Comparison of ENCODE assay signal across 1 cellular context in genomic region chr6:30075987-30076311, GRCh38.
TF ChIP-seq lines count a peak whose summit lies in the region.

No MANE protein-coding gene starts in this region.

TF ChIP-seq in H1, 55 proteins besides CTCF, POLR2A, EP300 and RAD21:
- no peak for TF ChIP-seq SIN3A (conservative IDR thresholded peaks at IDR 0.05 in 1 of 2, IDR thresholded peaks at IDR 0.05 in 1 of 2; ENCODE audit: low read depth in 1 of 2, low read length in 2 of 2)
- no peak for TF ChIP-seq CTBP2 (IDR thresholded peaks at IDR 0.05; ENCODE audit: borderline replicate concordance, insufficient read depth, insufficient read length, low read length)
- no peak for TF ChIP-seq JUND (IDR thresholded peaks at IDR 0.05; ENCODE audit: low read length)
- no peak for TF ChIP-seq CHD7 (IDR thresholded peaks at IDR 0.05; ENCODE audit: insufficient replicate concordance, low read length)
- no peak for TF ChIP-seq EZH2 (IDR thresholded peaks at IDR 0.05; ENCODE audit: low read depth, low read length, severe bottlenecking)
- no peak for TF ChIP-seq ASH2L (IDR thresholded peaks at IDR 0.05; ENCODE audit: low read length)
- TF ChIP-seq MAX (IDR thresholded peaks at IDR 0.05): no peak
- no peak for TF ChIP-seq CEBPB (IDR thresholded peaks at IDR 0.05; ENCODE audit: low read depth, low read length)
- no peak for TF ChIP-seq CBX8 (IDR thresholded peaks at IDR 0.05; ENCODE audit: borderline replicate concordance, low read depth, low read length)
